In genomic region chr4:38004887-38005286, GRCh38 we compare ENCODE assay signal across 1 cellular context.
TF ChIP-seq lines count a peak whose summit lies in the region.

No MANE protein-coding gene starts in this region.

TF ChIP-seq in IMR-90, 13 proteins besides CTCF, POLR2A, EP300 and RAD21:
- TF ChIP-seq MAZ (IDR thresholded peaks at IDR 0.05; ENCODE audit: borderline replicate concordance, low read depth, low read length) (no peak), CHD1 (IDR thresholded peaks at IDR 0.05; ENCODE audit: low read depth, low read length) (no peak), ELK1 (IDR thresholded peaks at IDR 0.05; ENCODE audit: borderline replicate concordance, low read depth, low read length) (no peak), RFX5 (IDR thresholded peaks at IDR 0.05; ENCODE audit: low read depth, low read length) (no peak), FOS (IDR thresholded peaks at IDR 0.05; ENCODE audit: low read depth, low read length) (no peak), CEBPB (IDR thresholded peaks at IDR 0.05; ENCODE audit: low read depth, low read length) (no peak), USF2 (IDR thresholded peaks at IDR 0.05; ENCODE audit: low read depth, low read length) (no peak), NFE2L2 (IDR thresholded peaks at IDR 0.05; ENCODE audit: low read depth, low read length) (no peak), MXI1 (IDR thresholded peaks at IDR 0.05; ENCODE audit: borderline replicate concordance, low read depth, low read length) (no peak), BHLHE40 (IDR thresholded peaks at IDR 0.05; ENCODE audit: low read depth, low read length) (no peak)
